8 cellular contexts compared by ENCODE assay signal in the genomic region with DNA sequence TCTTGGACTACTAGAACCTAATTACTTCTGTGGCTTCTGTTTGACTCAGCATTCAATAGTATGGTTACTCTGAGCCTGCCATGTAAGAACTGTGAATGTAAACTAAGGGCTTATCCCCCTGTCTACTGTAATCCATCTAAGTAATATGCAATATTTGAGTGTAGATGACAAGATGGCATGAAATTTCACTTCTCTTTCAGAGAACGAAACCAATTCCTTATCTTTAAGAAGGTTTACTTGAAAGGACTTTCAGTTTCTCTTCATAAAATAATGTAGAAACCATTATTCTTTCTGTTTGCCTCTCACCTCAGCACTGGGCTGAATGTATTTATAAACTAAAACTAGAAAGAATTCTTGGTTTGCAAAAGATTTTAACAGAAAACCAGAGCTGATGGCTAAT.
A peak's percentile ranks its signal among the peaks of the same experiment; 100 is the strongest.
DNase-seq lines count a peak whose midpoint lies in the region; ATAC-seq and TF ChIP-seq lines count a peak whose summit lies in the region.

No MANE protein-coding gene starts in this region.

- peak overlapping the region; percentile 85 for H3K27ac Mint-ChIP-seq in activated naive CD4-positive, alpha-beta T cell treated with anti-CD3 and anti-CD28 coated beads, Interleukin-2, amount 50 U/mL, for 24 hours
- H3K27ac Mint-ChIP-seq in activated CD4-positive, alpha-beta memory T cell treated with anti-CD3 and anti-CD28 coated beads for 36 hours = peak overlapping the region; percentile 10

- no peak for DNase-seq in activated naive CD4-positive, alpha-beta T cell (lab: John Stamatoyannopoulos, UW)
- no peak for DNase-seq in activated CD4-positive, alpha-beta memory T cell treated with anti-CD3 and anti-CD28 coated beads for 36 hours
- DNase-seq in Kasumi-1 (lab: John Stamatoyannopoulos, UW) (no peak), Ammon's horn (ENCODE audit: low spot score) (no peak), middle frontal gyrus (ENCODE audit: extremely low spot score, low spot score) (no peak), thyroid gland (no peak)

- no peaks in the 10 kb centered on the region for H3K36me3 Mint-ChIP-seq in activated naive CD4-positive, alpha-beta T cell treated with anti-CD3 and anti-CD28 coated beads, Interleukin-2, amount 50 U/mL, for 24 hours
- H3K36me3 Mint-ChIP-seq in activated CD4-positive, alpha-beta memory T cell treated with anti-CD3 and anti-CD28 coated beads for 36 hours = no peaks in the 10 kb centered on the region

- intact Hi-C loops in activated CD4-positive, alpha-beta memory T cell treated with anti-CD3 and anti-CD28 coated beads for 36 hours (cut with micrococcal nuclease) = loop anchor here (2.0 to 10.0 kb wide), 2 partner anchors 316 to 434 kb away; no protein-coding TSS in a partner anchor
- intact Hi-C loops in thyroid gland (cut with DNase I) = no loop called here

- H3K9me3 Mint-ChIP-seq in activated naive CD4-positive, alpha-beta T cell treated with anti-CD3 and anti-CD28 coated beads, Interleukin-2, amount 50 U/mL, for 24 hours = no peaks in the 10 kb centered on the region
- H3K9me3 Mint-ChIP-seq in activated CD4-positive, alpha-beta memory T cell treated with anti-CD3 and anti-CD28 coated beads for 36 hours = no peaks in the 10 kb centered on the region

- peak overlapping the region; percentile 78 for H3K4me3 Mint-ChIP-seq in activated naive CD4-positive, alpha-beta T cell treated with anti-CD3 and anti-CD28 coated beads, Interleukin-2, amount 50 U/mL, for 24 hours
- no peak overlapping the region for H3K4me3 Mint-ChIP-seq in activated CD4-positive, alpha-beta memory T cell treated with anti-CD3 and anti-CD28 coated beads for 36 hours

- TF ChIP-seq POLR2A in thyroid gland (IDR thresholded peaks at IDR 0.05) = no peak

- no peaks in the 10 kb centered on the region for H3K27me3 Mint-ChIP-seq in activated naive CD4-positive, alpha-beta T cell treated with anti-CD3 and anti-CD28 coated beads, Interleukin-2, amount 50 U/mL, for 24 hours
- H3K27me3 Mint-ChIP-seq in activated CD4-positive, alpha-beta memory T cell treated with anti-CD3 and anti-CD28 coated beads for 36 hours = no peaks in the 10 kb centered on the region

- no peak overlapping the region for H3K27ac ChIP-seq in thyroid gland

- TF ChIP-seq CTCF in thyroid gland (IDR thresholded peaks at IDR 0.05) = no peak

- no peaks in the 10 kb centered on the region for H3K9me3 ChIP-seq in thyroid gland

- H3K4me1 Mint-ChIP-seq in activated naive CD4-positive, alpha-beta T cell treated with anti-CD3 and anti-CD28 coated beads, Interleukin-2, amount 50 U/mL, for 24 hours = peaks cover 33% of the 10 kb centered on the region
- H3K4me1 Mint-ChIP-seq in activated CD4-positive, alpha-beta memory T cell treated with anti-CD3 and anti-CD28 coated beads for 36 hours (ENCODE audit: low read depth) = peaks cover 27% of the 10 kb centered on the region

- CTCF ChIA-PET in activated CD4-positive, alpha-beta memory T cell treated with anti-CD3 and anti-CD28 coated beads for 36 hours (lab: Charles Lee) = interaction anchor here (0.8 to 2.7 kb wide), 4 partner anchors 56 to 125 kb away, joined by 3 to 16 read pairs (median 6); no protein-coding TSS in a partner anchor

- no peaks in the 10 kb centered on the region for H3K4me1 ChIP-seq in thyroid gland

- ATAC-seq in HG03097 (IDR thresholded peaks at IDR 0.05; ENCODE audit: low FRiP score, unreplicated experiment) = peak; percentile 83

- H3K36me3 ChIP-seq in thyroid gland = no peaks in the 10 kb centered on the region

- POLR2A ChIA-PET in activated CD4-positive, alpha-beta memory T cell treated with anti-CD3 and anti-CD28 coated beads for 36 hours (lab: Charles Lee) = interaction anchor here (1.1 kb wide), 1 partner anchor 17 kb away, joined by 3 read pairs; no protein-coding TSS in a partner anchor

- no peak overlapping the region for H3K4me3 ChIP-seq in thyroid gland (replicated peaks in 1 of 3)

- H3K27me3 ChIP-seq in thyroid gland = no peaks in the 10 kb centered on the region

- WGBS in thyroid gland, 2 donors = 59 to 73% methylated on average over 1 of the region's 1 CpG
